Comparison of ENCODE assay signal across 19 cellular contexts in genomic region chr2:526918-527317, GRCh38.
DNase-seq lines count a peak whose midpoint lies in the region; ATAC-seq, FAIRE-seq and TF ChIP-seq lines count a peak whose summit lies in the region.
"Had no signal": no experiment of that assay in that cellular context is flagged by ENCODE, and none has a peak within 500 bp of the region (broad histone marks: within the 10 kb centered on the region; RNA-seq: fewer than 3 reads in every experiment).

No MANE protein-coding gene starts in this region.

- H3K23me2 ChIP-seq in H9 (ENCODE audit: insufficient read length, low read depth, low read length, poor library complexity, severe bottlenecking): no peaks in the 10 kb centered on the region

- H3K4me1 ChIP-seq in H9 (ENCODE audit: insufficient read depth, low read length): peaks cover 3% of the 10 kb centered on the region; the same call in 1 of the 2 replicates
- H3K4me1 ChIP-seq in IMR-90 (ENCODE audit: control insufficient read depth, insufficient read depth, low read length): no peaks in the 10 kb centered on the region
- no peaks in the 10 kb centered on the region for H3K4me1 ChIP-seq in esophagus muscularis mucosa
- H3K4me1 ChIP-seq: A549, HAP-1 had no signal

- ATAC-seq in IMR-90 (ENCODE audit: low read depth) (no peak), Right ventricle myocardium superior (ENCODE audit: poor library complexity) (no peak)
- ATAC-seq: A549; CD8-positive, alpha-beta T cell had no signal

- no peaks in the 10 kb centered on the region for H3K79me2 ChIP-seq in H9 (ENCODE audit: insufficient read depth, low read length)

- TF ChIP-seq POLR2A in IMR-90 (IDR thresholded peaks at IDR 0.05; ENCODE audit: low read depth, low read length) (no peak), esophagus muscularis mucosa (IDR thresholded peaks at IDR 0.05; ENCODE audit: low read depth) (no peak)

- TF ChIP-seq RAD21 in IMR-90 (IDR thresholded peaks at IDR 0.05; ENCODE audit: low read length): no peak

- H3K9me3 Mint-ChIP-seq in H9: peaks cover 4 to 5% of the 10 kb centered on the region in 2 experiments; a peak in 2 of 5 replicates
- H3K9me3 Mint-ChIP-seq in activated T-cell treated with anti-CD3 and anti-CD28 coated beads, Interleukin-2, amount 50 U/mL, for 24 hours: peaks cover 7% of the 10 kb centered on the region

- H3K4me2 ChIP-seq in H9 (ENCODE audit: insufficient read depth, insufficient read length, low read length) (no peak overlapping the region), IMR-90 (ENCODE audit: low read depth, low read length) (no peak overlapping the region)
- H3K4me2 ChIP-seq: A549, GM23338 had no signal

- dilution Hi-C loops in IMR-90 (cut with HindIII; ENCODE audit: low sequenced_read_pairs, unreplicated experiment): no loop called here

- H3K18ac ChIP-seq in H9 (ENCODE audit: insufficient read length, low read depth, low read length): peak overlapping the region; percentile 4
- H3K18ac ChIP-seq in IMR-90 (ENCODE audit: low read depth, low read length): no peak overlapping the region

- no peak for TF ChIP-seq CTCF in H9 (conservative IDR thresholded peaks at IDR 0.05)
- TF ChIP-seq CTCF in IMR-90 (conservative IDR thresholded peaks at IDR 0.05; ENCODE audit: low read depth, low read length): no peak
- TF ChIP-seq CTCF in esophagus muscularis mucosa (IDR thresholded peaks at IDR 0.05): no peak

- H3K4ac ChIP-seq in H9 (ENCODE audit: low read depth, low read length) (no peak overlapping the region), IMR-90 (ENCODE audit: low read depth, low read length) (no peak overlapping the region)

- H2AK5ac ChIP-seq in H9 (ENCODE audit: insufficient read length, low read length) (no peak overlapping the region), IMR-90 (ENCODE audit: low read depth, low read length) (no peak overlapping the region)

- BruUV-seq in IMR-90 (replicated peaks; lab: Mats Ljungman, UMichigan): no TSS peak

- H2AK9ac ChIP-seq in IMR-90 (replicated peaks; ENCODE audit: low read depth, low read length, poor library complexity): no peak overlapping the region

- TF ChIP-seq EP300 in esophagus muscularis mucosa (IDR thresholded peaks at IDR 0.05): no peak

- H4K91ac ChIP-seq in H9 (ENCODE audit: insufficient read length, low read depth, low read length): no peak overlapping the region
- no peak overlapping the region for H4K91ac ChIP-seq in IMR-90 (ENCODE audit: insufficient read depth, low read depth, low read length)

- H3K27me3 ChIP-seq in H9 (ENCODE audit: insufficient read depth, low read length): no peaks in the 10 kb centered on the region; the same call in 1 of the 2 replicates
- H3K27me3 ChIP-seq in IMR-90 (ENCODE audit: control insufficient read depth, insufficient read depth, low read length): no peaks in the 10 kb centered on the region
- peaks cover 0 to 24% (median 0%) of the 10 kb centered on the region in 4 donors for H3K27me3 ChIP-seq in esophagus muscularis mucosa

- H4K5ac ChIP-seq in H9 (ENCODE audit: insufficient read length, low read depth, low read length) (peak overlapping the region; percentile 6), IMR-90 (ENCODE audit: low read depth, low read length) (no peak overlapping the region)

- no peaks in the 10 kb centered on the region for H3K36me3 Mint-ChIP-seq in H9 (ENCODE audit: insufficient read depth in 1 of 3, low read depth in 3 of 3)
- H3K36me3 Mint-ChIP-seq in activated T-cell treated with anti-CD3 and anti-CD28 coated beads, Interleukin-2, amount 50 U/mL, for 24 hours (ENCODE audit: low read depth): no peaks in the 10 kb centered on the region
- H3K36me3 Mint-ChIP-seq: CD14-positive monocyte; CD8-positive, alpha-beta T cell had no signal

- H2BK20ac ChIP-seq in H9 (ENCODE audit: low read depth, low read length, poor library complexity, severe bottlenecking) (no peak overlapping the region), IMR-90 (ENCODE audit: low read depth, low read length) (no peak overlapping the region)

- H4K20me1 ChIP-seq in H9 (ENCODE audit: control insufficient read depth, insufficient read depth, insufficient read length): no peaks in the 10 kb centered on the region
- no peaks in the 10 kb centered on the region for H4K20me1 ChIP-seq in IMR-90 (ENCODE audit: insufficient read depth, low read length)

- no peak overlapping the region for H3K14ac ChIP-seq in H9 (ENCODE audit: insufficient read depth, low read length)
- H3K14ac ChIP-seq in IMR-90 (replicated peaks; ENCODE audit: low read depth, low read length): no peak overlapping the region

- H2BK5ac ChIP-seq in H9 (ENCODE audit: insufficient read length, low read length): no peak overlapping the region
- peak overlapping the region; percentile 76 for H2BK5ac ChIP-seq in IMR-90 (ENCODE audit: low read depth, low read length, poor library complexity, severe bottlenecking)

- DNase-seq in H9: no peak
- no peak for DNase-seq in IMR-90
- DNase-seq in esophagus muscularis mucosa (ENCODE audit: extremely low spot score): peak; percentile 45
- no peak for DNase-seq in urothelium cell line (ENCODE audit: low spot score)
- no peak for DNase-seq in activated T-cell treated with anti-CD3 and anti-CD28 coated beads, Interleukin-2, amount 50 U/mL, for 24 hours
- no peak for DNase-seq in Right ventricle myocardium superior
- DNase-seq in mucosa of gallbladder (ENCODE audit: low spot score): no peak
- DNase-seq: CD8-positive, alpha-beta T cell; COR-L47; DMS153; DND-41; GDM1; HFFc6; KG1 had no signal

- H2BK12ac ChIP-seq in H9 (ENCODE audit: insufficient read length, low read depth, low read length): no peak overlapping the region

- no peak overlapping the region for H3K4me3 Mint-ChIP-seq in H9
- no peak overlapping the region for H3K4me3 Mint-ChIP-seq in activated T-cell treated with anti-CD3 and anti-CD28 coated beads, Interleukin-2, amount 50 U/mL, for 24 hours
- H3K4me3 Mint-ChIP-seq: CD14-positive monocyte; CD8-positive, alpha-beta T cell; GM23338; HFFc6 had no signal

- no peaks in the 10 kb centered on the region for H3K9me1 ChIP-seq in IMR-90 (ENCODE audit: insufficient read depth, low read length)

- H3K27ac Mint-ChIP-seq in H9: no peak overlapping the region
- no peak overlapping the region for H3K27ac Mint-ChIP-seq in activated T-cell treated with anti-CD3 and anti-CD28 coated beads, Interleukin-2, amount 50 U/mL, for 24 hours
- H3K27ac Mint-ChIP-seq: CD14-positive monocyte; CD8-positive, alpha-beta T cell; GM23338; HFFc6 had no signal

- WGBS in H9 (ENCODE audit: extremely low coverage, insufficient read length, low lambda C conversion rate): 100% methylated on average over 3 of the region's 5 CpGs
- WGBS in IMR-90 (ENCODE audit: extremely low coverage in 2 of 2, insufficient read length in 1 of 2), 2 experiments: 61% methylated on average over 4 of the region's 5 CpGs; no CpG with 5 or more reads in 1 of the 2 experiments
- 92% methylated on average over 5 of the region's 5 CpGs for WGBS in esophagus muscularis mucosa

- intact Hi-C loops in IMR-90 (cut with micrococcal nuclease) (no loop called here), esophagus muscularis mucosa (cut with DNase I) (no loop called here), Right ventricle myocardium superior (cut with DNase I) (no loop called here)

- H3K79me1 ChIP-seq in H9 (ENCODE audit: insufficient read depth, low read depth, low read length, poor library complexity, severe bottlenecking) (no peaks in the 10 kb centered on the region), IMR-90 (ENCODE audit: low read depth in 1 of 2, low read length in 2 of 2) (no peaks in the 10 kb centered on the region)

- H2BK15ac ChIP-seq in H9 (ENCODE audit: low read depth, low read length) (no peak overlapping the region), IMR-90 (ENCODE audit: low read depth, low read length) (no peak overlapping the region)

- in situ Hi-C loops in IMR-90 (cut with MboI; ENCODE audit: low sequenced_read_pairs): no loop called here

- no peak overlapping the region for H2BK120ac ChIP-seq in H9 (ENCODE audit: low read depth, low read length, poor library complexity, severe bottlenecking)
- H2BK120ac ChIP-seq in IMR-90 (ENCODE audit: low read depth, low read length): no peak overlapping the region

- H4K8ac ChIP-seq in H9 (replicated peaks; ENCODE audit: insufficient read length, low read depth, low read length) (peak overlapping the region; percentile 3), IMR-90 (ENCODE audit: low read depth in 2 of 2, low read length in 2 of 2) (no peak overlapping the region)

- H3K4me3 ChIP-seq in IMR-90 (ENCODE audit: insufficient read depth, low read depth, low read length) (no peak overlapping the region), esophagus muscularis mucosa (no peak overlapping the region)
- H3K4me3 ChIP-seq: A549, GM23338, HAP-1 had no signal

- H3K56ac ChIP-seq in H9 (ENCODE audit: insufficient read length, low read depth, low read length) (no peak overlapping the region), IMR-90 (ENCODE audit: extremely low read depth, insufficient read depth, low read length) (no peak overlapping the region)

- POLR2A ChIA-PET in IMR-90 (lab: Charles Lee; ENCODE audit: unreplicated experiment): no interaction called here

- H3K23ac ChIP-seq in H9 (ENCODE audit: insufficient read length, low read depth, low read length) (peak overlapping the region; percentile 0), IMR-90 (ENCODE audit: low read depth, low read length) (no peak overlapping the region)

- H3T11ph ChIP-seq in H9 (ENCODE audit: low read length): no peak overlapping the region

- peaks cover 28% of the 10 kb centered on the region for H3K27me3 Mint-ChIP-seq in H9 (ENCODE audit: low read depth)
- peaks cover 16% of the 10 kb centered on the region for H3K27me3 Mint-ChIP-seq in activated T-cell treated with anti-CD3 and anti-CD28 coated beads, Interleukin-2, amount 50 U/mL, for 24 hours

- H2AFZ ChIP-seq in H9 (ENCODE audit: low read length) (no peak overlapping the region), IMR-90 (replicated peaks; ENCODE audit: low read length, poor library complexity) (no peak overlapping the region)

- H3K9me3 ChIP-seq in H9 (ENCODE audit: control insufficient read depth, low read depth, low read length) (no peaks in the 10 kb centered on the region), IMR-90 (ENCODE audit: control insufficient read depth, insufficient read depth, low read length) (peaks cover 44% of the 10 kb centered on the region), esophagus muscularis mucosa (peaks cover 0 to 20% (median 8%) of the 10 kb centered on the region in 4 donors)
- H3K9me3 ChIP-seq: HAP-1 had no signal

- peak; percentile 99 for FAIRE-seq in urothelium cell line (lab: Jason Lieb, UNC)
- FAIRE-seq: A549, D721Med had no signal

- peaks cover 2 to 4% of the 10 kb centered on the region in 2 experiments; a peak in 2 of 4 replicates for H3K4me1 Mint-ChIP-seq in H9
- no peaks in the 10 kb centered on the region for H3K4me1 Mint-ChIP-seq in activated T-cell treated with anti-CD3 and anti-CD28 coated beads, Interleukin-2, amount 50 U/mL, for 24 hours (ENCODE audit: low read depth)
- H3K4me1 Mint-ChIP-seq: CD14-positive monocyte had no signal

- H3K9ac ChIP-seq in H9 (ENCODE audit: extremely low read depth, insufficient read length, low read length) (no peak overlapping the region), IMR-90 (ENCODE audit: low read depth, low read length) (no peak overlapping the region)

- no peak overlapping the region for H3K27ac ChIP-seq in H9 (ENCODE audit: insufficient read length, low read depth, low read length)
- H3K27ac ChIP-seq in IMR-90 (ENCODE audit: insufficient read depth, low read length): no peak overlapping the region
- H3K27ac ChIP-seq in esophagus muscularis mucosa (replicated peaks in 1 of 4): no peak overlapping the region
- H3K27ac ChIP-seq: A549 had no signal

- H3K36me3 ChIP-seq in IMR-90 (ENCODE audit: control insufficient read depth, insufficient read depth, low read length) (no peaks in the 10 kb centered on the region), esophagus muscularis mucosa (no peaks in the 10 kb centered on the region)
- H3K36me3 ChIP-seq: HAP-1 had no signal

- CTCF ChIA-PET in IMR-90 (lab: Yijun Ruan, JAX): no interaction called here
